19 cellular contexts compared by ENCODE assay signal in genomic region chr9:38053697-38054461, GRCh38.
"Had no signal": no experiment of that assay in that cellular context is flagged by ENCODE, and none has a peak within 500 bp of the region (broad histone marks: within the 10 kb centered on the region; RNA-seq: fewer than 3 reads in every experiment).

No MANE protein-coding gene starts in this region.

- H2AFZ ChIP-seq: hepatocyte had no signal

- H3K4me2 ChIP-seq: hepatocyte had no signal

- H3K9me3 ChIP-seq: stomach, upper lobe of left lung had no signal

- DNase-seq: activated CD4-positive, alpha-beta T cell treated with anti-CD3 and anti-CD28 coated beads for 1 hour; activated CD4-positive, alpha-beta T cell treated with anti-CD3 and anti-CD28 coated beads, Interleukin-2, amount 50 U/mL, for 48 hours; activated gamma-delta T cell treated with Interleukin-2 at 50 U/mL for 16 hours; activated naive CD8-positive, alpha-beta T cell treated with anti-CD3 and anti-CD28 coated beads for 36 hours; activated T-cell treated with anti-CD3 and anti-CD28 coated beads for 4 hours; amniotic stem cell; caudate nucleus; foreskin fibroblast; islet precursor cell; midbrain; occipital lobe; retina; stomach; upper lobe of left lung; WERI-Rb-1 had no signal

- H3K36me3 ChIP-seq: upper lobe of left lung had no signal

- H3K27ac ChIP-seq: epithelial cell of prostate, hepatocyte, stomach, upper lobe of left lung, WERI-Rb-1 had no signal

- H3K4me3 ChIP-seq: dorsolateral prefrontal cortex, hepatocyte, lung, stomach, upper lobe of left lung had no signal

- H3K27me3 ChIP-seq: dorsolateral prefrontal cortex, hepatocyte, stomach, upper lobe of left lung had no signal
